10 cellular contexts compared by ENCODE assay signal in genomic region chr16:89343501-89344291, GRCh38.
A peak's percentile ranks its signal among the peaks of the same experiment; 100 is the strongest.
DNase-seq lines count a peak whose midpoint lies in the region; ATAC-seq, FAIRE-seq and TF ChIP-seq lines count a peak whose summit lies in the region.
"Had no signal": no experiment of that assay in that cellular context is flagged by ENCODE, and none has a peak within 500 bp of the region (broad histone marks: within the 10 kb centered on the region; RNA-seq: fewer than 3 reads in every experiment).

No MANE protein-coding gene starts in this region.

- POLR2A ChIA-PET in Caco-2 (lab: Charles Lee) = no interaction called here

- H3K9me3 Mint-ChIP-seq in Caco-2 (ENCODE audit: unreplicated experiment) (no peaks in the 10 kb centered on the region), nephron (no peaks in the 10 kb centered on the region)

- H3K27ac ChIP-seq in HUES6 (ENCODE audit: low read depth, low read length) = 0 out of 2 replicates have a peak overlapping the region, but pooled peaks have one; percentile 29

- CTCF ChIA-PET in Caco-2 (lab: Charles Lee) = interaction anchor here (0.5 kb wide), 1 partner anchor 50 kb away, joined by 3 read pairs; no protein-coding TSS in a partner anchor

- TF ChIP-seq CTCF in Caco-2 (IDR thresholded peaks at IDR 0.05; ENCODE audit: insufficient read depth in 1 of 2, low read depth in 1 of 2, low read length in 1 of 2, severe bottlenecking in 1 of 2, unreplicated experiment in 1 of 2) = no peak
- no peak for TF ChIP-seq CTCF in bronchial epithelial cell (IDR thresholded peaks at IDR 0.05; ENCODE audit: insufficient read depth, low read length, severe bottlenecking)
- TF ChIP-seq CTCF in nephron (IDR thresholded peaks at IDR 0.05; ENCODE audit: unreplicated experiment in 3 of 3) = no peak

- H3K4me3 ChIP-seq in Caco-2 (ENCODE audit: low read depth, low read length) (no peak overlapping the region), HUES6 (ENCODE audit: low read depth, low read length) (no peak overlapping the region), bronchial epithelial cell (ENCODE audit: low read depth, low read length) (no peak overlapping the region)

- ATAC-seq in HG03571 (IDR thresholded peaks at IDR 0.05; ENCODE audit: unreplicated experiment) (no peak), GM19463 (IDR thresholded peaks at IDR 0.05; ENCODE audit: unreplicated experiment) (no peak)

- H3K9ac ChIP-seq in HUES6 (ENCODE audit: low read length) = no peak overlapping the region

- no TSS peak for BruUV-seq in Caco-2 (replicated peaks; lab: Mats Ljungman, UMichigan)

- peaks cover 58% of the 10 kb centered on the region for H3K4me1 Mint-ChIP-seq in Caco-2 (ENCODE audit: low read depth, unreplicated experiment)
- H3K4me1 Mint-ChIP-seq in nephron = peaks cover 60% of the 10 kb centered on the region

- peaks cover 95% of the 10 kb centered on the region for H3K36me3 Mint-ChIP-seq in Caco-2 (ENCODE audit: insufficient read depth, unreplicated experiment)
- H3K36me3 Mint-ChIP-seq in nephron (ENCODE audit: low read depth) = no peaks in the 10 kb centered on the region

- H3K4me3 Mint-ChIP-seq in Caco-2 (ENCODE audit: unreplicated experiment) (no peak overlapping the region), nephron (peak overlapping the region; percentile 57 to 64 (median 61))

- H3K27me3 Mint-ChIP-seq in Caco-2 (ENCODE audit: insufficient read depth, unreplicated experiment) = no peaks in the 10 kb centered on the region
- no peaks in the 10 kb centered on the region for H3K27me3 Mint-ChIP-seq in nephron (ENCODE audit: low read depth)

- peaks cover 56% of the 10 kb centered on the region for H3K4me1 ChIP-seq in Caco-2
- H3K4me1 ChIP-seq in HUES6 (ENCODE audit: control insufficient read depth, insufficient read depth, low read length) = peaks cover 46% of the 10 kb centered on the region

- H3K27me3 ChIP-seq in Caco-2 (replicated peaks; ENCODE audit: control insufficient read depth, insufficient read depth, low read length) (no peaks in the 10 kb centered on the region), HUES6 (ENCODE audit: control insufficient read depth, insufficient read depth, low read length) (no peaks in the 10 kb centered on the region), bronchial epithelial cell (ENCODE audit: control insufficient read depth, insufficient read depth, low read length) (no peaks in the 10 kb centered on the region)

- DNase-seq in Caco-2 (no peak), bronchial epithelial cell (ENCODE audit: low read depth) (peak; percentile 52), AG08396 (ENCODE audit: low spot score) (no peak), DMS114 treated with DMSO at 0.1 percent for 48 hours (lab: John Stamatoyannopoulos, UW; ENCODE audit: unreplicated experiment) (no peak)
- DNase-seq: HCEC 1CT; stimulated activated CD4-positive, alpha-beta T cell treated with anti-CD3 and anti-CD28 coated beads, Interleukin-15, amount 100 ng/mL, for 24 hours had no signal

- no peak for FAIRE-seq in bronchial epithelial cell (lab: Jason Lieb, UNC)

- intact Hi-C loops in Caco-2 (cut with micrococcal nuclease; ENCODE audit: unreplicated experiment) = loop anchor here (2.0 kb wide), 1 partner anchor 39 kb away; no protein-coding TSS in a partner anchor

- no peaks in the 10 kb centered on the region for H3K9me3 ChIP-seq in Caco-2
- no peaks in the 10 kb centered on the region for H3K9me3 ChIP-seq in HUES6 (ENCODE audit: control insufficient read depth, insufficient read depth, low read depth, low read length)

- peak overlapping the region; percentile 64 for H3K27ac Mint-ChIP-seq in Caco-2 (ENCODE audit: unreplicated experiment)
- peak overlapping the region; percentile 47 to 87 (median 81) for H3K27ac Mint-ChIP-seq in nephron

- H3K36me3 ChIP-seq in Caco-2 (ENCODE audit: control insufficient read depth, insufficient read depth, low read length) (no peaks in the 10 kb centered on the region), HUES6 (ENCODE audit: control insufficient read depth, insufficient read depth, low read length) (no peaks in the 10 kb centered on the region), bronchial epithelial cell (ENCODE audit: control insufficient read depth, insufficient read depth, low read length) (peaks cover 3% of the 10 kb centered on the region)
